29 cellular contexts compared by ENCODE assay signal in the genomic region with DNA sequence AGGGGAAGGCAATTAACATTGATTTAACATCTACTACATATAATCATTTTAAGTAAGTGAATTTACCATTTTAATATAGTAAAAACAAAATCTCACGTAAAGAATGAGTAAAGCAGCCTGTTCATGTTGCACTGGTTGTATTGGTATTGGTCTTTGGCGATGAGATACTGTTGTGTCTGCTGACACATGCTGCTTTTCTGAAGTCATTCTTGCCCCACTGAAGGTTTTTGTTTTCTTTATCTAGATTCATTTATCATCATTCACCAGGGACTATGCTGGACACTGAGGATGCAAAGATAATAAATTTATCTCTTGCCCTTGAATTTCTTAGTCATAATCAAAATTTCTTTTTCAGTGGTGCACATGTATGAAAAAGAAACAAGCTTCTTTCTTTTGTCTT.
"Had no signal": no experiment of that assay in that cellular context is flagged by ENCODE, and none has a peak within 500 bp of the region (broad histone marks: within the 10 kb centered on the region; RNA-seq: fewer than 3 reads in every experiment).

No MANE protein-coding gene starts in this region.

- H3K27me3 ChIP-seq: ascending aorta, breast epithelium, gastroesophageal sphincter, hepatocyte, right atrium auricular region, suprapubic skin, tibial artery, upper lobe of right lung had no signal

- H3K36me3 ChIP-seq: ascending aorta, breast epithelium, gastroesophageal sphincter, right atrium auricular region, suprapubic skin, tibial artery, upper lobe of right lung had no signal

- H3K9ac ChIP-seq: parathyroid adenoma had no signal

- DNase-seq: activated CD4-positive, alpha-beta memory T cell treated with anti-CD3 and anti-CD28 coated beads for 36 hours; activated CD4-positive, alpha-beta T cell treated with anti-CD3 and anti-CD28 coated beads, Interleukin-2, amount 10 ng/mL, durations not matched to agents 24 days and 14 days; activated CD4-positive, CD25-positive, alpha-beta regulatory T cell treated with anti-CD3 and anti-CD28 coated beads, Interleukin-2, amount 50 U/mL, for 72 hours; activated CD8-positive, alpha-beta memory T cell treated with anti-CD3 and anti-CD28 coated beads, Interleukin-2, amount 50 U/mL, for 4 hours; activated gamma-delta T cell; activated naive CD4-positive, alpha-beta T cell treated with anti-CD3 and anti-CD28 coated beads, Interleukin-2, amount 10 ng/mL, durations not matched to agents 7 days and 5 days; activated naive CD8-positive, alpha-beta T cell treated with anti-CD3 and anti-CD28 coated beads, Interleukin-2, amount 10 ng/mL, durations not matched to agents 7 days and 5 days; activated T-cell treated with anti-CD3 and anti-CD28 coated beads, Interleukin-2, amount 50 U/mL, for 1 hour; central memory CD4-positive, alpha-beta T cell; dermis blood vessel endothelial cell; effector CD8-positive, alpha-beta T cell; midbrain; naive thymus-derived CD4-positive, alpha-beta T cell; stimulated activated CD4-positive, alpha-beta T cell treated with anti-CD3 and anti-CD28 coated beads, Interleukin-15, amount 100 ng/mL, for 24 hours; stimulated activated CD4-positive, alpha-beta T cell treated with anti-CD3 and anti-CD28 coated beads, Interleukin-2, amount 100 ng/mL, for 24 hours; stimulated activated naive CD4-positive, alpha-beta T cell; T-helper 17 cell; T1000; tibial artery; upper lobe of right lung had no signal

- H3K79me2 ChIP-seq: hepatocyte, parathyroid adenoma had no signal

- H3K9me3 ChIP-seq: ascending aorta, breast epithelium, gastroesophageal sphincter, right atrium auricular region, suprapubic skin, tibial artery, upper lobe of right lung had no signal

- ATAC-seq: gastroesophageal sphincter; left colon; naive thymus-derived CD4-positive, alpha-beta T cell; T-helper 17 cell had no signal

- H2AFZ ChIP-seq: hepatocyte, parathyroid adenoma had no signal

- FAIRE-seq: keratinocyte had no signal

- H3K4me2 ChIP-seq: hepatocyte had no signal

- H3K4me1 ChIP-seq: breast epithelium, parathyroid adenoma, right atrium auricular region, suprapubic skin, upper lobe of right lung had no signal

- H3K27ac ChIP-seq: ascending aorta, breast epithelium, gastroesophageal sphincter, hepatocyte, parathyroid adenoma, right atrium auricular region, suprapubic skin, tibial artery, upper lobe of right lung had no signal

- H3K4me3 ChIP-seq: ascending aorta, breast epithelium, gastroesophageal sphincter, hepatocyte, right atrium auricular region, suprapubic skin, tibial artery, upper lobe of right lung had no signal
